In the genomic region with DNA sequence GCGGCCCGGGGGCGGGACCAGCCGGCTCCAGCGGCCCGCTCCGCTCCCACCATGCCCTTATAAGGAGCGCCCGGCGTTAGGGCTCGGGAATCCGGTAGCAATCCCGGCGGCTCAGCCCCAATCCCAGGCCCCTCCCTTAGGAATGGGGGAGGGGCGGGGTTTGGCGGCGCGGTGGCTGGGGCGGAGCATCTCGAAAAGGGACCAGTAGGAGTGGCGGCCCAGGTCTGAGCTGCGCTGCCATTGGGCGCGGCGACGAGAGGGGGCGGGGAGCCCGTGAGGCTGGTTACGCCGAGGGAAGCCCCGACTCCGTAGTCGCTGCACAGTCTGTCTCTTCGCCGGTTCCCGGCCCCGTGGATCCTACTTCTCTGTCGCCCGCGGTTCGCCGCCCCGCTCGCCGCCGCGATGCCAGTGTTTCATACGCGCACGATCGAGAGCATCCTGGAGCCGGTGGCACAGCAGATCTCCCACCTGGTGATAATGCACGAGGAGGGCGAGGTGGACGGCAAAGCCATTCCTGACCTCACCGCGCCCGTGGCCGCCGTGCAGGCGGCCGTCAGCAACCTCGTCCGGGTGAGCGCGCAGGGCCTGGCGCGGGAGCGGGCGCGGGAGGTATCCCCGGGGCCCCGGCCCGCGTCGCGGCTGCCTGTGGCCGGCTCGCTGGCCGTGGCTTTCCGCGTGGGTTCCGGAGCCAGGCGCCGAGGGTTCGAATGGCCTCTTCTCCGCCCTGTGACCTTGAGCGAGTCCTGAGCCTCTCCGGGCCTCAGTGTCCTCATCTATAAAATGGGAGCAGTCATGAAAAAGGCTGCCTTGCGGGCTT, we compare ENCODE assay signal across 8 cellular contexts. TPM values are rescaled to one million over a fixed set of nuclear protein-coding genes. Genes with fewer than 3 reads are reported as not detected.
A peak's percentile ranks its signal among the peaks of the same experiment; 100 is the strongest.
DNase-seq lines count a peak whose midpoint lies in the region; TF ChIP-seq lines count a peak whose summit lies in the region.

A gene (plus strand): TSS at position 311 of the 817 bp plus-strand sequence. CDS start 92 bp downstream, at position 403.

- no peak for TF ChIP-seq CTCF in MM.1S (IDR thresholded peaks at IDR 0.05; ENCODE audit: low read length)
- no peak for TF ChIP-seq CTCF in neural cell (IDR thresholded peaks at IDR 0.05; ENCODE audit: poor library complexity, severe bottlenecking)
- TF ChIP-seq CTCF in stomach (IDR thresholded peaks at IDR 0.05), result peak in 1 of 7 experiments; percentile 21

- intact Hi-C loops in stomach (cut with DNase I; ENCODE audit: low total_unique reads), result no loop called here

- TF ChIP-seq POLR2A in stomach (IDR thresholded peaks at IDR 0.05), result peak in 2 of 4 donors; percentile 92 to 99

- H3K4me2 ChIP-seq in MM.1S (ENCODE audit: low read depth, low read length) (peak within 1 kb of the TSS; percentile 76), neural cell (ENCODE audit: low read length) (peak within 1 kb of the TSS; percentile 87)

- H3K36me3 ChIP-seq in ES-I3 (ENCODE audit: insufficient read depth, low read length), result peaks cover 16% of the 10 kb centered on the region
- peaks cover 20% of the 10 kb centered on the region for H3K36me3 ChIP-seq in HAP-1 (replicated peaks)
- no peaks in the 10 kb centered on the region for H3K36me3 ChIP-seq in MM.1S (replicated peaks; ENCODE audit: insufficient read depth, low read length)
- no peaks in the 10 kb centered on the region for H3K36me3 ChIP-seq in neural cell (ENCODE audit: insufficient read depth, low read length)
- no peaks in the 10 kb centered on the region for H3K36me3 ChIP-seq in stomach

- in situ Hi-C loops in HAP-1 (cut with MboI; ENCODE audit: low sequenced_read_pairs), result no loop called here

- no peaks in the 10 kb centered on the region for H3K9me3 ChIP-seq in ES-I3 (ENCODE audit: control insufficient read depth, insufficient read depth, low read length)
- H3K9me3 ChIP-seq in HAP-1, result no peaks in the 10 kb centered on the region
- no peaks in the 10 kb centered on the region for H3K9me3 ChIP-seq in MM.1S (replicated peaks; ENCODE audit: insufficient read depth, low read length)
- H3K9me3 ChIP-seq in neural cell (ENCODE audit: low read length), result no peaks in the 10 kb centered on the region
- no peaks in the 10 kb centered on the region for H3K9me3 ChIP-seq in stomach

- peaks cover 7% of the 10 kb centered on the region for H3K4me1 ChIP-seq in ES-I3 (ENCODE audit: insufficient read depth, low read length)
- peaks cover 32% of the 10 kb centered on the region for H3K4me1 ChIP-seq in HAP-1
- H3K4me1 ChIP-seq in MM.1S (ENCODE audit: low read length), result peaks cover 8% of the 10 kb centered on the region; the same call in 1 of the 2 replicates
- peaks cover 17 to 62% (median 35%) of the 10 kb centered on the region in 4 donors for H3K4me1 ChIP-seq in stomach

- peak within 1 kb of the TSS; percentile 88 for H2AFZ ChIP-seq in MM.1S (ENCODE audit: low read length)
- H2AFZ ChIP-seq in neural cell (ENCODE audit: low read depth, low read length), result peak within 1 kb of the TSS; percentile 80

- peak; percentile 18 for TF ChIP-seq RAD21 in neural cell (conservative IDR thresholded peaks at IDR 0.05)

- H3K27ac ChIP-seq in MM.1S (ENCODE audit: low read length), result no peak within 1 kb of the TSS; the same call in 1 of the 2 replicates
- H3K27ac ChIP-seq in neural cell (ENCODE audit: low read length), result peak within 1 kb of the TSS; percentile 92
- peak within 1 kb of the TSS; percentile 95 to 98 (median 97) for H3K27ac ChIP-seq in stomach

- H3K9me2 ChIP-seq in MM.1S (replicated peaks; ENCODE audit: insufficient read depth, low read length) (no peaks in the 10 kb centered on the region), neural cell (ENCODE audit: insufficient read depth, low read length) (no peaks in the 10 kb centered on the region)

- peak; percentile 95 to 99 for DNase-seq in HAP-1 (ENCODE audit: low spot score in 2 of 2)
- DNase-seq in MM.1S, result peak; percentile 96
- DNase-seq in SIG-M5 (lab: John Stamatoyannopoulos, UW), result peak; percentile 60
- peak; percentile 87 for DNase-seq in activated gamma-delta T cell (lab: John Stamatoyannopoulos, UW)
- peak; percentile 96 for DNase-seq in fibroblast of the conjunctiva (ENCODE audit: low read depth)
- DNase-seq in stomach, result peak; percentile 99

- H3K27me3 ChIP-seq in HAP-1 (ENCODE audit: low read depth) (no peaks in the 10 kb centered on the region), MM.1S (replicated peaks; ENCODE audit: insufficient read depth, low read length) (peaks cover 11% of the 10 kb centered on the region), neural cell (ENCODE audit: insufficient read depth, low read depth, low read length) (no peaks in the 10 kb centered on the region), stomach (no peaks in the 10 kb centered on the region)

- 0 to 1% (median 0%) methylated on average over 19 to 90 of the region's 90 CpGs for WGBS in stomach, 5 donors

- H4K20me1 ChIP-seq in MM.1S (ENCODE audit: insufficient read depth, low read length) (no peaks in the 10 kb centered on the region), neural cell (ENCODE audit: insufficient read depth) (no peaks in the 10 kb centered on the region)

- peak within 1 kb of the TSS; percentile 93 for H3K9ac ChIP-seq in ES-I3 (ENCODE audit: low read depth, low read length)
- H3K9ac ChIP-seq in MM.1S (ENCODE audit: low read length), result peak within 1 kb of the TSS; percentile 55; the same call in 1 of the 2 replicates
- peak within 1 kb of the TSS; percentile 94 for H3K9ac ChIP-seq in neural cell (ENCODE audit: low read length)

- TF ChIP-seq EP300 in neural cell (conservative IDR thresholded peaks at IDR 0.05; ENCODE audit: poor library complexity, severe bottlenecking) (no peak), stomach (IDR thresholded peaks at IDR 0.05) (no peak)

- H3F3A ChIP-seq in MM.1S (ENCODE audit: insufficient read depth, low read length) (0 out of 2 replicates have a peak, but pooled peaks cover 3% of the 10 kb centered on the region), neural cell (ENCODE audit: insufficient read depth, low read length, poor library complexity, severe bottlenecking) (no peaks in the 10 kb centered on the region)

- H3K4me3 ChIP-seq in HAP-1 (peak within 1 kb of the TSS; percentile 93), MM.1S (ENCODE audit: low read length) (peak within 1 kb of the TSS; percentile 73), neural cell (ENCODE audit: low read length) (peak within 1 kb of the TSS; percentile 92), stomach (peak within 1 kb of the TSS; percentile 76 to 98 (median 90))

- H3K79me2 ChIP-seq in MM.1S (ENCODE audit: low read length) (no peaks in the 10 kb centered on the region), neural cell (replicated peaks; ENCODE audit: insufficient read depth, low read length) (peaks cover 17% of the 10 kb centered on the region)

TF ChIP-seq in neural cell, 6 proteins besides CTCF, POLR2A, EP300 and RAD21:
- TF ChIP-seq SMC3 (conservative IDR thresholded peaks at IDR 0.05; ENCODE audit: poor library complexity) (peak; percentile 40), TAF1 (IDR thresholded peaks at IDR 0.05; ENCODE audit: low read depth) (peak; percentile 93), MXI1 (conservative IDR thresholded peaks at IDR 0.05; ENCODE audit: poor library complexity, severe bottlenecking) (peak; percentile 80), EZH2 (IDR thresholded peaks at IDR 0.05; ENCODE audit: borderline replicate concordance, insufficient read depth, low read length, poor library complexity, severe bottlenecking) (no peak), POLR2AphosphoS5 (IDR thresholded peaks at IDR 0.05) (peak; percentile 98)
- TF ChIP-seq, protein P1, sequence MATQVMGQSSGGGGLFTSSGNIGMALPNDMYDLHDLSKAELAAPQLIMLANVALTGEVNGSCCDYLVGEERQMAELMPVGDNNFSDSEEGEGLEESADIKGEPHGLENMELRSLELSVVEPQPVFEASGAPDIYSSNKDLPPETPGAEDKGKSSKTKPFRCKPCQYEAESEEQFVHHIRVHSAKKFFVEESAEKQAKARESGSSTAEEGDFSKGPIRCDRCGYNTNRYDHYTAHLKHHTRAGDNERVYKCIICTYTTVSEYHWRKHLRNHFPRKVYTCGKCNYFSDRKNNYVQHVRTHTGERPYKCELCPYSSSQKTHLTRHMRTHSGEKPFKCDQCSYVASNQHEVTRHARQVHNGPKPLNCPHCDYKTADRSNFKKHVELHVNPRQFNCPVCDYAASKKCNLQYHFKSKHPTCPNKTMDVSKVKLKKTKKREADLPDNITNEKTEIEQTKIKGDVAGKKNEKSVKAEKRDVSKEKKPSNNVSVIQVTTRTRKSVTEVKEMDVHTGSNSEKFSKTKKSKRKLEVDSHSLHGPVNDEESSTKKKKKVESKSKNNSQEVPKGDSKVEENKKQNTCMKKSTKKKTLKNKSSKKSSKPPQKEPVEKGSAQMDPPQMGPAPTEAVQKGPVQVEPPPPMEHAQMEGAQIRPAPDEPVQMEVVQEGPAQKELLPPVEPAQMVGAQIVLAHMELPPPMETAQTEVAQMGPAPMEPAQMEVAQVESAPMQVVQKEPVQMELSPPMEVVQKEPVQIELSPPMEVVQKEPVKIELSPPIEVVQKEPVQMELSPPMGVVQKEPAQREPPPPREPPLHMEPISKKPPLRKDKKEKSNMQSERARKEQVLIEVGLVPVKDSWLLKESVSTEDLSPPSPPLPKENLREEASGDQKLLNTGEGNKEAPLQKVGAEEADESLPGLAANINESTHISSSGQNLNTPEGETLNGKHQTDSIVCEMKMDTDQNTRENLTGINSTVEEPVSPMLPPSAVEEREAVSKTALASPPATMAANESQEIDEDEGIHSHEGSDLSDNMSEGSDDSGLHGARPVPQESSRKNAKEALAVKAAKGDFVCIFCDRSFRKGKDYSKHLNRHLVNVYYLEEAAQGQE (IDR thresholded peaks at IDR 0.05; ENCODE audit: borderline replicate concordance), result peak; percentile 91

RNA-seq across cellular contexts. Expression of the gene that starts here (rescaled TPM):
- polyA plus RNA-seq in neural cell (11.2 and 17.8 TPM in 2 replicates), stomach (10 to 100 TPM; 11.2 to 33.2 (median 13.4) TPM)
- polyA minus RNA-seq in neural cell, result 23.0 and 25.6 TPM in 2 replicates
- 100 to 1,000 TPM in 3 of 5 donors, 10 to 100 TPM in 2; 50.8 to 211 (median 107) TPM for total RNA-seq in stomach
